8 cellular contexts compared by ENCODE assay signal in genomic region chr3:129399895-129400357, GRCh38. TPM values are rescaled to one million over a fixed set of nuclear protein-coding genes. Genes with fewer than 3 reads are reported as not detected.
DNase-seq lines count a peak whose midpoint lies in the region; ATAC-seq and TF ChIP-seq lines count a peak whose summit lies in the region.

No MANE protein-coding gene starts in this region.

- H3K9ac ChIP-seq in liver (ENCODE audit: low read depth in 1 of 2, low read length in 2 of 2), result peak overlapping the region in 1 of 2 donors; percentile 58

- H3K4me3 Mint-ChIP-seq in activated naive CD8-positive, alpha-beta T cell treated with anti-CD3 and anti-CD28 coated beads, Interleukin-2, amount 10 ng/mL, durations not matched to agents 7 days and 5 days, result peak overlapping the region; percentile 99

- H3K4me1 ChIP-seq in liver (ENCODE audit: control insufficient read depth in 4 of 4, insufficient read depth in 4 of 4, low read length in 3 of 4) (peaks cover 5 to 29% (median 21%) of the 10 kb centered on the region in 4 donors), upper lobe of right lung (peaks cover 11% of the 10 kb centered on the region)

- peaks cover 0 to 2% (median 0%) of the 10 kb centered on the region in 4 donors for H3K36me3 ChIP-seq in liver (ENCODE audit: control insufficient read depth in 4 of 4, insufficient read depth in 3 of 4, low read depth in 1 of 4, low read length in 3 of 4)
- peaks cover 6% of the 10 kb centered on the region for H3K36me3 ChIP-seq in upper lobe of right lung

- TF ChIP-seq CTCF in liver (IDR thresholded peaks at IDR 0.05; ENCODE audit: low read depth, low read length, missing input control), result no peak
- TF ChIP-seq CTCF in upper lobe of right lung (IDR thresholded peaks at IDR 0.05), result no peak

- H3K9me3 ChIP-seq in liver (ENCODE audit: control insufficient read depth in 4 of 4, low read length in 3 of 4) (no peaks in the 10 kb centered on the region), upper lobe of right lung (no peaks in the 10 kb centered on the region)

- no peaks in the 10 kb centered on the region for H3K9me3 Mint-ChIP-seq in activated naive CD8-positive, alpha-beta T cell treated with anti-CD3 and anti-CD28 coated beads, Interleukin-2, amount 10 ng/mL, durations not matched to agents 7 days and 5 days

- TF ChIP-seq RAD21 in liver (IDR thresholded peaks at IDR 0.05), result no peak

- peak overlapping the region in 1 of 3 donors; percentile 51 for H3K4me3 ChIP-seq in liver (ENCODE audit: low read depth in 1 of 3, low read length in 3 of 3)
- H3K4me3 ChIP-seq in upper lobe of right lung, result peak overlapping the region; percentile 77

- ATAC-seq in GM18909 (IDR thresholded peaks at IDR 0.05; ENCODE audit: poor library complexity, unreplicated experiment) (peak; percentile 17), HG03432 (IDR thresholded peaks at IDR 0.05; ENCODE audit: unreplicated experiment) (peak; percentile 1), upper lobe of right lung (no peak), GM19463 (IDR thresholded peaks at IDR 0.05; ENCODE audit: unreplicated experiment) (no peak), GM21515 (IDR thresholded peaks at IDR 0.05; ENCODE audit: unreplicated experiment) (no peak)
- no peak for ATAC-seq in activated naive CD8-positive, alpha-beta T cell treated with anti-CD3 and anti-CD28 coated beads, Interleukin-2, amount 10 ng/mL, durations not matched to agents 7 days and 5 days (ENCODE audit: low read depth)

- intact Hi-C loops in upper lobe of right lung (cut with DNase I), result no loop called here

- peak overlapping the region; percentile 92 for H3K27ac Mint-ChIP-seq in activated naive CD8-positive, alpha-beta T cell treated with anti-CD3 and anti-CD28 coated beads, Interleukin-2, amount 10 ng/mL, durations not matched to agents 7 days and 5 days

- H3K27ac ChIP-seq in liver (ENCODE audit: low read depth in 1 of 2, low read length in 2 of 2), result peak overlapping the region; percentile 81 to 83
- H3K27ac ChIP-seq in upper lobe of right lung, result peak overlapping the region; percentile 93

- peaks cover 4% of the 10 kb centered on the region for H3K36me3 Mint-ChIP-seq in activated naive CD8-positive, alpha-beta T cell treated with anti-CD3 and anti-CD28 coated beads, Interleukin-2, amount 10 ng/mL, durations not matched to agents 7 days and 5 days

- POLR2A ChIA-PET in activated naive CD8-positive, alpha-beta T cell treated with anti-CD3 and anti-CD28 coated beads, Interleukin-2, amount 10 ng/mL, durations not matched to agents 7 days and 5 days (lab: Charles Lee), result interaction anchor here (0.8 to 3.1 kb wide), 5 partner anchors 10 to 121 kb away, joined by 3 to 26 read pairs (median 4); partner anchors contain the start of genes EFCAB12, HMCES, IFT122 and MBD4

- peaks cover 27% of the 10 kb centered on the region for H3K4me1 Mint-ChIP-seq in activated naive CD8-positive, alpha-beta T cell treated with anti-CD3 and anti-CD28 coated beads, Interleukin-2, amount 10 ng/mL, durations not matched to agents 7 days and 5 days

- no peaks in the 10 kb centered on the region for H3K27me3 Mint-ChIP-seq in activated naive CD8-positive, alpha-beta T cell treated with anti-CD3 and anti-CD28 coated beads, Interleukin-2, amount 10 ng/mL, durations not matched to agents 7 days and 5 days

- 47% methylated on average over 8 of the region's 8 CpGs for WGBS in liver

- no peaks in the 10 kb centered on the region for H3K27me3 ChIP-seq in liver (ENCODE audit: control insufficient read depth in 4 of 4, insufficient read depth in 4 of 4, low read length in 3 of 4)
- H3K27me3 ChIP-seq in upper lobe of right lung, result no peaks in the 10 kb centered on the region

- DNase-seq in activated naive CD8-positive, alpha-beta T cell treated with anti-CD3 and anti-CD28 coated beads, Interleukin-2, amount 10 ng/mL, durations not matched to agents 7 days and 5 days, result no peak
- no peak for DNase-seq in upper lobe of right lung
- no peak for DNase-seq in 8988T

TF ChIP-seq in liver, 16 proteins besides CTCF, POLR2A, EP300 and RAD21:
- TF ChIP-seq ATF3 (IDR thresholded peaks at IDR 0.05), result no peak
- no peak for TF ChIP-seq YY1 (IDR thresholded peaks at IDR 0.05)
- TF ChIP-seq ZBTB33 (IDR thresholded peaks at IDR 0.05), result no peak
- TF ChIP-seq REST (IDR thresholded peaks at IDR 0.05), result peak; percentile 10
- TF ChIP-seq FOXA2 (IDR thresholded peaks at IDR 0.05), result no peak
TF ChIP-seq in liver: peak in this region for 1.

RNA-seq across cellular contexts. Expression of gene EFCAB12, which starts 28.5 kb away (rescaled TPM):
- total RNA-seq in activated naive CD8-positive, alpha-beta T cell treated with anti-CD3 and anti-CD28 coated beads, Interleukin-2, amount 10 ng/mL, durations not matched to agents 7 days and 5 days, result 1 to 10 TPM; 1.2 to 1.4 TPM
- total RNA-seq in liver (under 1 TPM; 0.37 to 0.67 TPM), upper lobe of right lung (0.55 TPM)
- polyA plus RNA-seq in liver, result 1 to 10 TPM in 1 of 2 donors, under 1 TPM in 1; 0.62 to 2.4 TPM

RNA-seq across cellular contexts. Expression of gene MBD4, which starts 39.8 kb away (rescaled TPM):
- 10 to 100 TPM; 49.0 to 57.6 TPM for total RNA-seq in activated naive CD8-positive, alpha-beta T cell treated with anti-CD3 and anti-CD28 coated beads, Interleukin-2, amount 10 ng/mL, durations not matched to agents 7 days and 5 days
- 10 to 100 TPM; 16.9 to 17.1 TPM for total RNA-seq in liver
- 10 to 100 TPM; 17.4 to 24.8 TPM for polyA plus RNA-seq in liver
- total RNA-seq in upper lobe of right lung, result 36.4 TPM

RNA-seq across cellular contexts. Expression of gene IFT122, which starts 40.1 kb away (rescaled TPM):
- total RNA-seq in activated naive CD8-positive, alpha-beta T cell treated with anti-CD3 and anti-CD28 coated beads, Interleukin-2, amount 10 ng/mL, durations not matched to agents 7 days and 5 days, result 10 to 100 TPM; 23.0 to 25.9 TPM
- 10 to 100 TPM; 14.9 to 25.8 TPM for total RNA-seq in liver
- 1 to 10 TPM; 3.3 to 6.3 TPM for polyA plus RNA-seq in liver
- total RNA-seq in upper lobe of right lung, result 26.5 TPM

Comparison
In these comparisons a context has a peak if more than half of its experiments do, and no peak if none do; other contexts are left out.
1. ATAC-seq: peak in GM18909 (single experiment) and HG03432 (single experiment); none in activated naive CD8-positive, alpha-beta T cell treated with anti-CD3 and anti-CD28 coated beads, Interleukin-2, amount 10 ng/mL, durations not matched to agents 7 days and 5 days (single experiment), upper lobe of right lung (single experiment), GM19463 (single experiment) and GM21515 (single experiment).